15 cellular contexts compared by ENCODE assay signal in genomic region chr4:53781614-53782467, GRCh38.
DNase-seq lines count a peak whose midpoint lies in the region; ATAC-seq lines count a peak whose summit lies in the region.
"Had no signal": no experiment of that assay in that cellular context is flagged by ENCODE, and none has a peak within 500 bp of the region (broad histone marks: within the 10 kb centered on the region; RNA-seq: fewer than 3 reads in every experiment).

No MANE protein-coding gene starts in this region.

- ATAC-seq in HG03354 (IDR thresholded peaks at IDR 0.05; ENCODE audit: poor library complexity, severe bottlenecking, unreplicated experiment) = no peak
- no peak for ATAC-seq in GM21381 (IDR thresholded peaks at IDR 0.05; ENCODE audit: unreplicated experiment)
- ATAC-seq: activated CD8-positive, alpha-beta memory T cell treated with anti-CD3 and anti-CD28 coated beads, Interleukin-2, amount 10 ng/mL, durations not matched to agents 7 days and 5 days; naive thymus-derived CD4-positive, alpha-beta T cell; stimulated activated memory B cell treated with anti-CD40 and anti-IgM and Interleukin-4, amounts not matched to agents 10 μg/mL and 1 μg/mL and 100 μg/mL, for 72 hours had no signal

- peak; percentile 23 for DNase-seq in HCEC 1CT
- DNase-seq in NCI-H748 treated with DMSO at 0.1 percent for 48 hours (lab: John Stamatoyannopoulos, UW) = peak; percentile 69
- peak; percentile 12 for DNase-seq in fibroblast of gingiva (ENCODE audit: low read depth)
- DNase-seq in renal cortical epithelial cell (ENCODE audit: low read depth) = peak; percentile 27
- DNase-seq in epidermal melanocyte (ENCODE audit: insufficient read length, low spot score) = no peak
- DNase-seq: activated CD8-positive, alpha-beta memory T cell treated with anti-CD3 and anti-CD28 coated beads, Interleukin-2, amount 10 ng/mL, durations not matched to agents 7 days and 5 days; activated naive CD4-positive, alpha-beta T cell treated with Interleukin-2 at 50 U/mL for 16 hours; C1 segment of cervical spinal cord; effector memory CD4-positive, alpha-beta T cell; naive thymus-derived CD4-positive, alpha-beta T cell; NCI-H2029 treated with DMSO at 0.1 percent for 48 hours; upper lobe of left lung had no signal
